17 cellular contexts compared by ENCODE assay signal in genomic region chr14:93067088-93067487, GRCh38. TPM values are rescaled to one million over a fixed set of nuclear protein-coding genes. Genes with fewer than 3 reads are reported as not detected.
DNase-seq lines count a peak whose midpoint lies in the region; ATAC-seq and TF ChIP-seq lines count a peak whose summit lies in the region.
"Had no signal": no experiment of that assay in that cellular context is flagged by ENCODE, and none has a peak within 500 bp of the region (broad histone marks: within the 10 kb centered on the region; RNA-seq: fewer than 3 reads in every experiment).

No MANE protein-coding gene starts in this region.

- H3K79me2 ChIP-seq in Loucy (ENCODE audit: insufficient read depth, low read length): peaks cover 42% of the 10 kb centered on the region; the same call in 1 of the 2 replicates
- no peaks in the 10 kb centered on the region for H3K79me2 ChIP-seq in smooth muscle cell (ENCODE audit: low read depth)

- H3K27ac Mint-ChIP-seq in CD4-positive, CD25-positive, alpha-beta regulatory T cell: peak overlapping the region; percentile 83 to 91 (median 89)
- H3K27ac Mint-ChIP-seq in brain: peak overlapping the region in 3 of 5 experiments; percentile 41 to 81 (median 75)

- peak overlapping the region in 1 of 4 donors; percentile 87 for H3K4me3 Mint-ChIP-seq in CD4-positive, CD25-positive, alpha-beta regulatory T cell
- peak overlapping the region in 1 of 5 experiments; percentile 19 for H3K4me3 Mint-ChIP-seq in brain
- H3K4me3 Mint-ChIP-seq: neural crest cell had no signal

- H3K9me3 Mint-ChIP-seq in CD4-positive, CD25-positive, alpha-beta regulatory T cell: no peaks in the 10 kb centered on the region
- no peaks in the 10 kb centered on the region for H3K9me3 Mint-ChIP-seq in brain
- H3K9me3 Mint-ChIP-seq: neural crest cell, T-cell had no signal

- H3K9me3 ChIP-seq in CD4-positive, CD25-positive, alpha-beta regulatory T cell (ENCODE audit: control insufficient read depth in 2 of 2, low read length in 2 of 2): no peaks in the 10 kb centered on the region
- H3K9me3 ChIP-seq in Loucy (ENCODE audit: insufficient read depth, low read depth, low read length) (no peaks in the 10 kb centered on the region), smooth muscle cell (replicated peaks; ENCODE audit: low read depth) (no peaks in the 10 kb centered on the region)
- H3K9me3 ChIP-seq: colonic mucosa, suprapubic skin had no signal

- no peak for DNase-seq in CD4-positive, CD25-positive, alpha-beta regulatory T cell
- DNase-seq in smooth muscle cell (lab: John Stamatoyannopoulos, UW; ENCODE audit: unreplicated experiment) (no peak), COLO829 (ENCODE audit: low spot score) (no peak)
- DNase-seq: AML-193, anterior cingulate cortex, colonic mucosa, DMS153, NCI-H146, NCI-H345, T-cell had no signal

- peaks cover 0 to 44% (median 29%) of the 10 kb centered on the region in 4 donors for H3K4me1 Mint-ChIP-seq in CD4-positive, CD25-positive, alpha-beta regulatory T cell
- H3K4me1 Mint-ChIP-seq in brain: peaks cover 52% of the 10 kb centered on the region

- H3K27me3 ChIP-seq in CD4-positive, CD25-positive, alpha-beta regulatory T cell (ENCODE audit: control insufficient read depth, insufficient read depth, low read length): no peaks in the 10 kb centered on the region
- H3K27me3 ChIP-seq in Loucy (ENCODE audit: insufficient read depth, low read length, poor library complexity, severe bottlenecking) (no peaks in the 10 kb centered on the region), rectal smooth muscle tissue (ENCODE audit: control insufficient read depth, insufficient read depth, low read length) (no peaks in the 10 kb centered on the region), smooth muscle cell (ENCODE audit: low read depth) (no peaks in the 10 kb centered on the region)
- H3K27me3 ChIP-seq: colonic mucosa, suprapubic skin had no signal

- no peaks in the 10 kb centered on the region for H3K36me3 Mint-ChIP-seq in CD4-positive, CD25-positive, alpha-beta regulatory T cell
- no peaks in the 10 kb centered on the region for H3K36me3 Mint-ChIP-seq in brain
- H3K36me3 Mint-ChIP-seq: T-cell had no signal

- WGBS in smooth muscle cell (ENCODE audit: low lambda C conversion rate): 97% methylated on average over 5 of the region's 5 CpGs

- H3K9me2 ChIP-seq in Loucy (replicated peaks; ENCODE audit: low read depth, low read length): no peaks in the 10 kb centered on the region

- no peak overlapping the region for H2AFZ ChIP-seq in Loucy (ENCODE audit: low read length)
- H2AFZ ChIP-seq in smooth muscle cell (ENCODE audit: low read depth): no peak overlapping the region

- peak overlapping the region; percentile 20 for H3K9ac ChIP-seq in Loucy (ENCODE audit: low read depth, low read length, poor library complexity, severe bottlenecking)
- H3K9ac ChIP-seq in rectal smooth muscle tissue (ENCODE audit: low read length): no peak overlapping the region
- H3K9ac ChIP-seq in smooth muscle cell (ENCODE audit: low read depth): no peak overlapping the region

- no peak for ATAC-seq in CD4-positive, CD25-positive, alpha-beta regulatory T cell (ENCODE audit: low read depth in 2 of 2)
- no peak for ATAC-seq in HG03432 (IDR thresholded peaks at IDR 0.05; ENCODE audit: unreplicated experiment)

- H3F3A ChIP-seq in Loucy (ENCODE audit: low read depth) (peaks cover 8% of the 10 kb centered on the region), smooth muscle cell (ENCODE audit: low read depth) (no peaks in the 10 kb centered on the region)

- TF ChIP-seq CTCF in Loucy (conservative IDR thresholded peaks at IDR 0.05; ENCODE audit: low read length) (no peak), brain (conservative IDR thresholded peaks at IDR 0.05) (no peak), smooth muscle cell (IDR thresholded peaks at IDR 0.05; ENCODE audit: borderline replicate concordance, insufficient read depth, poor library complexity, severe bottlenecking) (no peak)

- H3K4me1 ChIP-seq in CD4-positive, CD25-positive, alpha-beta regulatory T cell (ENCODE audit: control insufficient read depth, insufficient read depth, low read length, poor library complexity, severe bottlenecking): peaks cover 26% of the 10 kb centered on the region
- peaks cover 26% of the 10 kb centered on the region for H3K4me1 ChIP-seq in Loucy (ENCODE audit: insufficient read depth, low read length, poor library complexity, severe bottlenecking)
- H3K4me1 ChIP-seq in rectal smooth muscle tissue (ENCODE audit: control insufficient read depth, insufficient read depth, low read length): peaks cover 32% of the 10 kb centered on the region
- no peaks in the 10 kb centered on the region for H3K4me1 ChIP-seq in smooth muscle cell (ENCODE audit: low read depth)
- H3K4me1 ChIP-seq: colonic mucosa had no signal

- H3K36me3 ChIP-seq in CD4-positive, CD25-positive, alpha-beta regulatory T cell (ENCODE audit: control insufficient read depth, insufficient read depth, low read length): no peaks in the 10 kb centered on the region
- H3K36me3 ChIP-seq in Loucy (ENCODE audit: insufficient read depth, low read length) (no peaks in the 10 kb centered on the region), rectal smooth muscle tissue (ENCODE audit: control insufficient read depth, insufficient read depth, low read length) (no peaks in the 10 kb centered on the region), smooth muscle cell (ENCODE audit: low read depth) (no peaks in the 10 kb centered on the region)
- H3K36me3 ChIP-seq: colonic mucosa, suprapubic skin had no signal

- H3K4me2 ChIP-seq in Loucy (ENCODE audit: low read depth, low read length, poor library complexity, severe bottlenecking) (peak overlapping the region; percentile 20), smooth muscle cell (no peak overlapping the region)

- H4K20me1 ChIP-seq in Loucy (ENCODE audit: insufficient read depth, low read length, poor library complexity, severe bottlenecking) (no peaks in the 10 kb centered on the region), smooth muscle cell (ENCODE audit: low read depth) (no peaks in the 10 kb centered on the region)

- H3K4me3 ChIP-seq in CD4-positive, CD25-positive, alpha-beta regulatory T cell (ENCODE audit: low read depth, low read length): no peak overlapping the region
- H3K4me3 ChIP-seq in Loucy (ENCODE audit: low read length, poor library complexity, severe bottlenecking) (no peak overlapping the region), rectal smooth muscle tissue (ENCODE audit: low read length) (no peak overlapping the region), smooth muscle cell (no peak overlapping the region)
- H3K4me3 ChIP-seq: colonic mucosa, suprapubic skin had no signal

- H3K27ac ChIP-seq in CD4-positive, CD25-positive, alpha-beta regulatory T cell (ENCODE audit: insufficient read depth, low read length, poor library complexity, severe bottlenecking): peak overlapping the region; percentile 65
- peak overlapping the region; percentile 23 for H3K27ac ChIP-seq in rectal smooth muscle tissue (ENCODE audit: low read depth, low read length)
- H3K27ac ChIP-seq in smooth muscle cell (ENCODE audit: low read depth): no peak overlapping the region
- H3K27ac ChIP-seq: colonic mucosa, epithelial cell of prostate, suprapubic skin had no signal

- no peaks in the 10 kb centered on the region for H3K27me3 Mint-ChIP-seq in CD4-positive, CD25-positive, alpha-beta regulatory T cell
- H3K27me3 Mint-ChIP-seq in brain: no peaks in the 10 kb centered on the region
- H3K27me3 Mint-ChIP-seq: T-cell had no signal

RNA-seq across cellular contexts. Expression of gene ITPK1, which starts 48.6 kb away (rescaled TPM):
- total RNA-seq in CD4-positive, CD25-positive, alpha-beta regulatory T cell: 54.1 TPM
- polyA plus RNA-seq in CD4-positive, CD25-positive, alpha-beta regulatory T cell: 10 to 100 TPM; 19.5 to 24.5 (median 21.3) TPM
- polyA plus RNA-seq in brain (ENCODE audit: insufficient read depth, low read depth, low replicate concordance): 168 TPM
- total RNA-seq in smooth muscle cell: 9.2 and 17.6 TPM in 2 replicates
- 13.3 and 14.2 TPM in 2 replicates for polyA plus RNA-seq in smooth muscle cell
